ENCODE assay signal across 17 cellular contexts in the genomic region with DNA sequence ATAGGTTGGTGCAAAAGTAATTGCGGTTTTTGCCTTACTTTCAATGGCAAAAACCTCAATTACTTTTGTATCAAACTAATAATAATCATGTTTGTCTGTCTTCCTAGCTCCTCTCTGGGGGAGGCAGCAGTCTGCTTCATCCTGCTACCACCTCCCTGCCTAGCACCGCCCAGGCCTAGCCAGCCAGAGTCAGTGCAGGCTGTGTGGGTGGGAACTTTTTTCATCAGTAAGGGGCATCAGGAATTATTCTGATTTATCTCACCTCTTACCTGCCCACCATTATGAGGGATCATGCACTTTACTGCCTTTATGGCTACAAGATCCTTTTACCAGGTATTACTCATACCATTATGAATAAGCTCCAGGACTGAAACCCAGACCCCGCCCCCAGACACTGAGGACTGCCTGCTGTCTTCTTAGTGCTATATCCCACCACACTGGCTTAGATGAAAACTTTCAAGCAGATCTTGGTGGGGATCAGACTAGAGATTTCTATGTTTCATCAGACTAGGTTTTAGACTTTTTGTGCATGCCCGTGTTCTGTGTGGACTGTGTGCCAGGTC.
DNase-seq lines count a peak whose midpoint lies in the region; ATAC-seq and TF ChIP-seq lines count a peak whose summit lies in the region.
"Had no signal": no experiment of that assay in that cellular context is flagged by ENCODE, and none has a peak within 500 bp of the region (broad histone marks: within the 10 kb centered on the region; RNA-seq: fewer than 3 reads in every experiment).

No MANE protein-coding gene starts in this region.

- no peaks in the 10 kb centered on the region for H3K9me3 Mint-ChIP-seq in stimulated activated naive B cell treated with anti-CD40 and anti-IgM and Interleukin-4, amounts not matched to agents 10 μg/mL and 1 μg/mL and 100 μg/mL, for 72 hours
- H3K9me3 Mint-ChIP-seq: HFFc6; stimulated activated memory B cell treated with anti-CD40 and anti-IgM and Interleukin-4, amounts not matched to agents 10 μg/mL and 1 μg/mL and 100 μg/mL, for 72 hours had no signal

- H3K36me3 Mint-ChIP-seq in stimulated activated naive B cell treated with anti-CD40 and anti-IgM and Interleukin-4, amounts not matched to agents 10 μg/mL and 1 μg/mL and 100 μg/mL, for 72 hours, result no peaks in the 10 kb centered on the region
- H3K36me3 Mint-ChIP-seq: activated naive CD4-positive, alpha-beta T cell treated with anti-CD3 and anti-CD28 coated beads, Interleukin-2, amount 50 U/mL, for 24 hours; stimulated activated memory B cell treated with anti-CD40 and anti-IgM and Interleukin-4, amounts not matched to agents 10 μg/mL and 1 μg/mL and 100 μg/mL, for 72 hours had no signal

- in situ Hi-C loops in brain microvascular endothelial cell (cut with HindIII; ENCODE audit: low pct_ligation_motif_present, low sequenced_read_pairs), result no loop called here

- no peak overlapping the region for H3K4me3 ChIP-seq in brain microvascular endothelial cell (ENCODE audit: low read depth, low read length)
- H3K4me3 ChIP-seq: GM12878, sigmoid colon had no signal

- no peak overlapping the region for H3K4me3 Mint-ChIP-seq in stimulated activated naive B cell treated with anti-CD40 and anti-IgM and Interleukin-4, amounts not matched to agents 10 μg/mL and 1 μg/mL and 100 μg/mL, for 72 hours
- H3K4me3 Mint-ChIP-seq: activated naive CD4-positive, alpha-beta T cell treated with anti-CD3 and anti-CD28 coated beads, Interleukin-2, amount 50 U/mL, for 24 hours; HFFc6; stimulated activated memory B cell treated with anti-CD40 and anti-IgM and Interleukin-4, amounts not matched to agents 10 μg/mL and 1 μg/mL and 100 μg/mL, for 72 hours had no signal

- H3K36me3 ChIP-seq in brain microvascular endothelial cell (replicated peaks), result no peaks in the 10 kb centered on the region

- no peaks in the 10 kb centered on the region for H3K4me1 Mint-ChIP-seq in stimulated activated naive B cell treated with anti-CD40 and anti-IgM and Interleukin-4, amounts not matched to agents 10 μg/mL and 1 μg/mL and 100 μg/mL, for 72 hours
- H3K4me1 Mint-ChIP-seq: activated naive CD4-positive, alpha-beta T cell treated with anti-CD3 and anti-CD28 coated beads, Interleukin-2, amount 50 U/mL, for 24 hours; stimulated activated memory B cell treated with anti-CD40 and anti-IgM and Interleukin-4, amounts not matched to agents 10 μg/mL and 1 μg/mL and 100 μg/mL, for 72 hours had no signal

- TF ChIP-seq CTCF in brain microvascular endothelial cell (IDR thresholded peaks at IDR 0.05; ENCODE audit: low read depth, low read length, missing control alignments), result no peak
- TF ChIP-seq CTCF in omental fat pad (IDR thresholded peaks at IDR 0.05), result no peak

- ATAC-seq in omental fat pad (ENCODE audit: low FRiP score), result peak; percentile 71
- ATAC-seq in stimulated activated naive B cell treated with anti-CD40 and anti-IgM and Interleukin-4, amounts not matched to agents 10 μg/mL and 1 μg/mL and 100 μg/mL, for 72 hours (replicated peaks), result no peak
- ATAC-seq: GM12878; stimulated activated memory B cell treated with anti-CD40 and anti-IgM and Interleukin-4, amounts not matched to agents 10 μg/mL and 1 μg/mL and 100 μg/mL, for 72 hours had no signal

- no peak overlapping the region for H3K27ac ChIP-seq in brain microvascular endothelial cell
- H3K27ac ChIP-seq in substantia nigra (ENCODE audit: low read depth, low read length, poor library complexity, severe bottlenecking), result no peak overlapping the region
- H3K27ac ChIP-seq: C4-2B, KMS-11 had no signal

- peak; percentile 42 for DNase-seq in Daoy (ENCODE audit: low read depth)
- DNase-seq in HEK293T (ENCODE audit: extremely low spot score), result no peak
- peak; percentile 39 for DNase-seq in brain microvascular endothelial cell
- DNase-seq in omental fat pad (ENCODE audit: low spot score), result no peak
- no peak for DNase-seq in stimulated activated naive B cell treated with anti-CD40 and anti-IgM and Interleukin-4, amounts not matched to agents 10 μg/mL and 1 μg/mL and 100 μg/mL, for 72 hours
- DNase-seq in activated naive CD4-positive, alpha-beta T cell treated with anti-CD3 and anti-CD28 coated beads, Interleukin-2, amount 50 U/mL, for 16 hours, result no peak
- no peak for DNase-seq in substantia nigra (lab: John Stamatoyannopoulos, UW)
- DNase-seq: HFFc6, mesenchymal stem cell, NCI-H1694, NCI-H524 treated with DMSO at 0.1 percent for 48 hours, sigmoid colon had no signal

- no peaks in the 10 kb centered on the region for H3K27me3 ChIP-seq in brain microvascular endothelial cell (replicated peaks)
- H3K27me3 ChIP-seq: sigmoid colon had no signal

- POLR2A ChIA-PET in HEK293T (lab: Yijun Ruan, JAX), result no interaction called here

- no peak overlapping the region for H3K27ac Mint-ChIP-seq in stimulated activated naive B cell treated with anti-CD40 and anti-IgM and Interleukin-4, amounts not matched to agents 10 μg/mL and 1 μg/mL and 100 μg/mL, for 72 hours
- H3K27ac Mint-ChIP-seq: activated naive CD4-positive, alpha-beta T cell treated with anti-CD3 and anti-CD28 coated beads, Interleukin-2, amount 50 U/mL, for 24 hours; HFFc6; stimulated activated memory B cell treated with anti-CD40 and anti-IgM and Interleukin-4, amounts not matched to agents 10 μg/mL and 1 μg/mL and 100 μg/mL, for 72 hours had no signal

- CTCF ChIA-PET in HEK293T (lab: Yijun Ruan, JAX), result interaction anchor here (0.7 kb wide), 1 partner anchor 42 kb away, joined by 3 read pairs; no protein-coding TSS in a partner anchor

- H3K27me3 Mint-ChIP-seq in stimulated activated naive B cell treated with anti-CD40 and anti-IgM and Interleukin-4, amounts not matched to agents 10 μg/mL and 1 μg/mL and 100 μg/mL, for 72 hours, result no peaks in the 10 kb centered on the region
- H3K27me3 Mint-ChIP-seq: activated naive CD4-positive, alpha-beta T cell treated with anti-CD3 and anti-CD28 coated beads, Interleukin-2, amount 50 U/mL, for 24 hours; stimulated activated memory B cell treated with anti-CD40 and anti-IgM and Interleukin-4, amounts not matched to agents 10 μg/mL and 1 μg/mL and 100 μg/mL, for 72 hours had no signal

TF ChIP-seq in HEK293T, 16 proteins besides CTCF, POLR2A, EP300 and RAD21:
- TF ChIP-seq FOXA1 (IDR thresholded peaks at IDR 0.05) (no peak), ZNF384 (IDR thresholded peaks at IDR 0.05) (no peak), ELF4 (IDR thresholded peaks at IDR 0.05) (peak; percentile 29; the same call in 1 of the 2 replicates)

Comparison
In these comparisons a context has a peak if more than half of its experiments do, and no peak if none do; other contexts are left out.
1. DNase-seq: peak in Daoy (single experiment) and brain microvascular endothelial cell (single experiment); none in HEK293T (single experiment), omental fat pad (single experiment), stimulated activated naive B cell treated with anti-CD40 and anti-IgM and Interleukin-4, amounts not matched to agents 10 μg/mL and 1 μg/mL and 100 μg/mL, for 72 hours (single experiment), activated naive CD4-positive, alpha-beta T cell treated with anti-CD3 and anti-CD28 coated beads, Interleukin-2, amount 50 U/mL, for 16 hours (single experiment) and substantia nigra (0 of 49).